ENCODE assay signal across 8 cellular contexts in the genomic region with DNA sequence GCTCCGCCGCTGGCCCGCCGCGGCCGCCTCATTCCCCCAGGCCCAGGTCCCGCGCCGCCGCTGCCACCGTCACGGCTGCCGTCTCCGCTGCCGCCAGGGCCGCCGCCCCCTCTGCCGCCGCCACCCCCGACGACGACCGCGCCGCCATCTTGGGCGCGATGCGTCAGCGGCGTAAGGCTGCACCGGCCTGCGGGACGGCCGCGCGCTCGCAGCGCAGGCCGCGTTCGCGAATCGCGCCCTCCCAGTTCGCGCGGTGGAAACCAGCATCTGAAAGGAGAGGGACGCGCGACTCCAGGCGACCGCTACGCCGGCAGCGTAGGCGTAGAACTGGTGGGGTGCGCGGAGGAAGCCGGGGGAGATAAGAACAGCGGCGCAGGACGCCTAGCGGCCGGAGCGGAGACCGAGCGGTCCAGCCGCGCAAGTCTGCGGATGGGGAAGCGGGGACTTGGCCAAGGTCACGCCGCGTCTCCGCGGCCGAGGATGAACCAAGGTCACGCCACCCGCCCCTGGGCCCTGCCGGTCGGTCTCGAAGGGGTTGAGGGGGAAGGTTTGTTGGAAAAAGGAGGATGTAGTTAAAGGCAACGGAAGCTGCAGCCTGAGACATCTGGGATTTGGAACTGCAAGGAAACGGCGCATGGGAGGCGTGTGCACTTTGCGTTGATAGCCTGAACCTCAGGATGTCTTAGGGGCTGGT. TPM values are rescaled to one million over a fixed set of nuclear protein-coding genes. Genes with fewer than 3 reads are reported as not detected.
DNase-seq lines count a peak whose midpoint lies in the region; ATAC-seq and TF ChIP-seq lines count a peak whose summit lies in the region.

A gene (minus strand): TSS at position 173 of the 694 bp plus-strand sequence. CDS start 307 bp downstream, outside the sequence.

- H3K9me2 ChIP-seq in GM23248 (ENCODE audit: insufficient read depth) = no peaks in the 10 kb centered on the region

- H3K4me3 ChIP-seq in GM23248 (peak within 1 kb of the TSS; percentile 76), fibroblast of lung (replicated peaks in 1 of 4; ENCODE audit: control extremely low read depth in 1 of 4, insufficient read depth in 1 of 4, low read depth in 3 of 4, low read length in 4 of 4) (peak within 1 kb of the TSS; percentile 82 to 96 (median 88))

- POLR2A ChIA-PET in naive thymus-derived CD8-positive, alpha-beta T cell (lab: Charles Lee) = interaction anchor here (0.6 to 3.5 kb wide), 12 partner anchors 17 to 209 kb away, joined by 3 to 33 read pairs (median 4); a partner anchor contains a TSS

- H3K9me3 ChIP-seq in GM23248 (ENCODE audit: low read depth) = no peaks in the 10 kb centered on the region
- H3K9me3 ChIP-seq in fibroblast of lung (ENCODE audit: control insufficient read depth, insufficient read depth, low read depth, low read length) = no peaks in the 10 kb centered on the region

- peak within 1 kb of the TSS; percentile 97 for H3K4me3 Mint-ChIP-seq in activated T-helper 1 cell treated with anti-CD3 and anti-CD28 coated beads, Interleukin-12 subunit alpha, Interleukin-12 subunit beta, Interleukin-2, Interleukin-4 antibody, amounts not matched to agents 30 ng/mL and 10 ng/mL and 1 ng/mL, durations not matched to agents 14 hours and 24 hours and 36 hours
- peak within 1 kb of the TSS in 9 of 10 donors; percentile 52 to 100 (median 84) for H3K4me3 Mint-ChIP-seq in naive thymus-derived CD8-positive, alpha-beta T cell

- in situ Hi-C loops in GM23248 (cut with MboI) = no loop called here

- H2AFZ ChIP-seq in GM23248 (peak within 1 kb of the TSS; percentile 87), fibroblast of lung (ENCODE audit: low read length) (peak within 1 kb of the TSS; percentile 94)

- H3F3A ChIP-seq in GM23248 (ENCODE audit: insufficient read depth) = peaks cover 11% of the 10 kb centered on the region

- peaks cover 8% of the 10 kb centered on the region for H3K9me3 Mint-ChIP-seq in activated T-helper 1 cell treated with anti-CD3 and anti-CD28 coated beads, Interleukin-12 subunit alpha, Interleukin-12 subunit beta, Interleukin-2, Interleukin-4 antibody, amounts not matched to agents 30 ng/mL and 10 ng/mL and 1 ng/mL, durations not matched to agents 14 hours and 24 hours and 36 hours
- no peaks in the 10 kb centered on the region for H3K9me3 Mint-ChIP-seq in naive thymus-derived CD8-positive, alpha-beta T cell

- DNase-seq in Daoy (ENCODE audit: low read depth) = peak; percentile 97
- peak; percentile 98 for DNase-seq in GM23248
- DNase-seq in Kasumi-1 (lab: John Stamatoyannopoulos, UW) = peak; percentile 92 to 93
- DNase-seq in RKO (ENCODE audit: low spot score) = peak; percentile 94
- peak; percentile 93 for DNase-seq in activated T-helper 1 cell treated with anti-CD3 and anti-CD28 coated beads, Interleukin-12 subunit alpha, Interleukin-12 subunit beta, Interleukin-2, Interleukin-4 antibody, amounts not matched to agents 30 ng/mL and 10 ng/mL and 1 ng/mL, durations not matched to agents 14 hours and 24 hours and 36 hours (ENCODE audit: low spot score)
- peak; percentile 91 to 94 for DNase-seq in fibroblast of lung (ENCODE audit: low read depth in 2 of 2)
- DNase-seq in naive thymus-derived CD8-positive, alpha-beta T cell = peak; percentile 88 to 97 (median 94)
- peak; percentile 87 to 95 (median 91) for DNase-seq in stimulated activated naive CD4-positive, alpha-beta T cell (lab: John Stamatoyannopoulos, UW)

- H3K4me1 Mint-ChIP-seq in activated T-helper 1 cell treated with anti-CD3 and anti-CD28 coated beads, Interleukin-12 subunit alpha, Interleukin-12 subunit beta, Interleukin-2, Interleukin-4 antibody, amounts not matched to agents 30 ng/mL and 10 ng/mL and 1 ng/mL, durations not matched to agents 14 hours and 24 hours and 36 hours (ENCODE audit: low read depth) = peaks cover 18% of the 10 kb centered on the region
- H3K4me1 Mint-ChIP-seq in naive thymus-derived CD8-positive, alpha-beta T cell = peaks cover 8 to 29% (median 21%) of the 10 kb centered on the region in 4 donors

- H4K20me1 ChIP-seq in GM23248 (ENCODE audit: insufficient read depth) (no peaks in the 10 kb centered on the region; the same call in 1 of the 2 replicates), fibroblast of lung (ENCODE audit: control insufficient read depth, extremely low read depth, insufficient read depth, low read length) (peaks cover 2% of the 10 kb centered on the region)

- H3K27me3 ChIP-seq in GM23248 (replicated peaks; ENCODE audit: insufficient read depth) = no peaks in the 10 kb centered on the region
- no peaks in the 10 kb centered on the region for H3K27me3 ChIP-seq in fibroblast of lung (ENCODE audit: control insufficient read depth, insufficient read depth, low read length)

- H3K36me3 Mint-ChIP-seq in activated T-helper 1 cell treated with anti-CD3 and anti-CD28 coated beads, Interleukin-12 subunit alpha, Interleukin-12 subunit beta, Interleukin-2, Interleukin-4 antibody, amounts not matched to agents 30 ng/mL and 10 ng/mL and 1 ng/mL, durations not matched to agents 14 hours and 24 hours and 36 hours (ENCODE audit: low read depth) = peaks cover 2% of the 10 kb centered on the region
- no peaks in the 10 kb centered on the region for H3K36me3 Mint-ChIP-seq in naive thymus-derived CD8-positive, alpha-beta T cell

- 1 to 2% methylated on average over 77 to 87 of the region's 87 CpGs for WGBS in GM23248 (ENCODE audit: low coverage in 1 of 2, low lambda C conversion rate in 2 of 2, missing lambda C conversion rate in 2 of 2), 2 experiments

- intact Hi-C loops in activated T-helper 1 cell treated with anti-CD3 and anti-CD28 coated beads, Interleukin-12 subunit alpha, Interleukin-12 subunit beta, Interleukin-2, Interleukin-4 antibody, amounts not matched to agents 30 ng/mL and 10 ng/mL and 1 ng/mL, durations not matched to agents 14 hours and 24 hours and 36 hours (cut with micrococcal nuclease) = loop anchor here (1.0 to 10.0 kb wide), 5 partner anchors 34 to 608 kb away; a partner anchor contains a TSS

- H3K4me1 ChIP-seq in GM23248 (ENCODE audit: insufficient read depth) (peaks cover 7% of the 10 kb centered on the region), fibroblast of lung (ENCODE audit: control insufficient read depth, extremely low read depth, insufficient read depth, low read length) (no peaks in the 10 kb centered on the region)

- peaks cover 3% of the 10 kb centered on the region for H3K27me3 Mint-ChIP-seq in activated T-helper 1 cell treated with anti-CD3 and anti-CD28 coated beads, Interleukin-12 subunit alpha, Interleukin-12 subunit beta, Interleukin-2, Interleukin-4 antibody, amounts not matched to agents 30 ng/mL and 10 ng/mL and 1 ng/mL, durations not matched to agents 14 hours and 24 hours and 36 hours (ENCODE audit: insufficient read depth)
- H3K27me3 Mint-ChIP-seq in naive thymus-derived CD8-positive, alpha-beta T cell = no peaks in the 10 kb centered on the region

- H3K27ac ChIP-seq in GM23248 = peak within 1 kb of the TSS; percentile 69
- H3K27ac ChIP-seq in fibroblast of lung (ENCODE audit: insufficient read depth, low read length) = peak within 1 kb of the TSS; percentile 76

- H3K36me3 ChIP-seq in GM23248 (ENCODE audit: low read depth) = no peaks in the 10 kb centered on the region
- no peaks in the 10 kb centered on the region for H3K36me3 ChIP-seq in fibroblast of lung (ENCODE audit: control insufficient read depth, insufficient read depth, low read length)

- H3K79me2 ChIP-seq in GM23248 (ENCODE audit: insufficient read depth) (peaks cover 46% of the 10 kb centered on the region), fibroblast of lung (ENCODE audit: control insufficient read depth, insufficient read depth, low read length) (peaks cover 45% of the 10 kb centered on the region)

- H3K4me2 ChIP-seq in GM23248 (ENCODE audit: unreplicated experiment) (peak within 1 kb of the TSS; percentile 97), fibroblast of lung (ENCODE audit: extremely low read depth, insufficient read depth, low read length) (peak within 1 kb of the TSS; percentile 93)

- peak; percentile 75 to 77 for TF ChIP-seq CTCF in fibroblast of lung (conservative IDR thresholded peaks at IDR 0.05 in 1 of 2, IDR thresholded peaks at IDR 0.05 in 1 of 2; ENCODE audit: low read depth in 1 of 2, low read length in 2 of 2)

- peak; percentile 82 to 84 for ATAC-seq in naive thymus-derived CD8-positive, alpha-beta T cell

- peak within 1 kb of the TSS; percentile 84 for H3K9ac ChIP-seq in GM23248
- H3K9ac ChIP-seq in fibroblast of lung (ENCODE audit: insufficient read depth, low read length) = peak within 1 kb of the TSS; percentile 78

- peak within 1 kb of the TSS; percentile 88 for H3K27ac Mint-ChIP-seq in activated T-helper 1 cell treated with anti-CD3 and anti-CD28 coated beads, Interleukin-12 subunit alpha, Interleukin-12 subunit beta, Interleukin-2, Interleukin-4 antibody, amounts not matched to agents 30 ng/mL and 10 ng/mL and 1 ng/mL, durations not matched to agents 14 hours and 24 hours and 36 hours
- H3K27ac Mint-ChIP-seq in naive thymus-derived CD8-positive, alpha-beta T cell = peak within 1 kb of the TSS; percentile 87 to 98 (median 96)

RNA-seq across cellular contexts. Expression of the gene that starts here (rescaled TPM):
- 35.1 and 35.4 TPM in 2 replicates for total RNA-seq in Daoy (2014; rRNA removed; shearing (Covaris generic))
- 11.5 and 13.8 TPM in 2 replicates for total RNA-seq in GM23248 (2014; rRNA removed; shearing (Covaris generic))
- 8.1 and 8.9 TPM in 2 replicates for polyA plus RNA-seq in GM23248 (2016; fragmentation: Nextera tagmentation; extraction: Ambion mirVana)
- 20.0 and 20.8 TPM in 2 replicates for total RNA-seq in activated T-helper 1 cell treated with anti-CD3 and anti-CD28 coated beads, Interleukin-12 subunit alpha, Interleukin-12 subunit beta, Interleukin-2, Interleukin-4 antibody, amounts not matched to agents 30 ng/mL and 10 ng/mL and 1 ng/mL, durations not matched to agents 14 hours and 24 hours and 36 hours
- 11.6 and 16.0 TPM in 2 replicates for total RNA-seq in fibroblast of lung
- 23.4 and 27.4 TPM in 2 replicates for polyA plus RNA-seq in fibroblast of lung
- polyA plus RNA-seq in fibroblast of lung (2012) = 9.7 and 11.1 TPM in 2 replicates
- polyA minus RNA-seq in fibroblast of lung (ENCODE audit: low replicate concordance) = 10.8 and 11.8 TPM in 2 replicates
- total RNA-seq in naive thymus-derived CD8-positive, alpha-beta T cell = 10 to 100 TPM; 29.8 to 31.7 TPM
- polyA plus RNA-seq in naive thymus-derived CD8-positive, alpha-beta T cell = 10 to 100 TPM in 1 of 3 donors, 1 to 10 TPM in 2; 7.4 to 10.8 (median 9.3) TPM

Comparison
In these comparisons a context has a peak if more than half of its experiments do, and no peak if none do; other contexts are left out.
1. Peak in every context shown above with its lines: DNase-seq, ATAC-seq, H3K4me3 ChIP-seq and H3K27ac ChIP-seq.